In the genomic region with DNA sequence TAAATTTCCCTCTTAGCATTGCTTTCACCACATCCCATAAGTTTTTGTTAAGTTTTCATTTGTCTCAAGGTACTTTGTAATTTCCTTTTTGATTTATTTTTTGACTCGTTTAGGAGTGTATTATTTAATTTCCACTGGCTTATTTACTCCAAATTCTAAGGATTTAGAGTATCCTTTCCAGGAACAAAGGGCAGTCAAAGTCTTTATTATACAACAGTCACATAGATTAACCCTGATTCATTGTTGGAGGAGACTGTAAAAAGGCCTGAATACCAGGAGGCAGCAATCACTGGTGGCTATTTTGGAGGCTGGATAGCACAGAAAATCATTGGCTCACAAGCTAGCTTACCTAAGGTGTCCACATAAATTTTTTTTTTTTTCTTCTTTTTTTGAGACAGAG, we compare ENCODE assay signal across 26 cellular contexts. TPM values are rescaled to one million over a fixed set of nuclear protein-coding genes. Genes with fewer than 3 reads are reported as not detected.
A peak's percentile ranks its signal among the peaks of the same experiment; 100 is the strongest.
DNase-seq lines count a peak whose midpoint lies in the region; ATAC-seq and TF ChIP-seq lines count a peak whose summit lies in the region.
"Had no signal": no experiment of that assay in that cellular context is flagged by ENCODE, and none has a peak within 500 bp of the region (broad histone marks: within the 10 kb centered on the region; RNA-seq: fewer than 3 reads in every experiment).

No MANE protein-coding gene starts in this region.

- no peak overlapping the region for H3K4me3 ChIP-seq in lower leg skin (ENCODE audit: low read depth, poor library complexity, severe bottlenecking)
- H3K4me3 ChIP-seq: hepatocyte, thoracic aorta had no signal

- H3K9me3 Mint-ChIP-seq in CD14-positive monocyte (no peaks in the 10 kb centered on the region), activated B cell treated with CpG ODN at 0.5 μM for 24 hours (no peaks in the 10 kb centered on the region)
- H3K9me3 Mint-ChIP-seq: CD4-positive, CD25-positive, alpha-beta regulatory T cell; naive thymus-derived CD8-positive, alpha-beta T cell had no signal

- TF ChIP-seq CTCF in CD14-positive monocyte (IDR thresholded peaks at IDR 0.05) (no peak), activated B cell treated with CpG ODN at 0.5 μM for 24 hours (IDR thresholded peaks at IDR 0.05) (no peak), lower leg skin (IDR thresholded peaks at IDR 0.05) (no peak)

- H3K4me3 Mint-ChIP-seq in CD14-positive monocyte: no peak overlapping the region
- no peak overlapping the region for H3K4me3 Mint-ChIP-seq in activated B cell treated with CpG ODN at 0.5 μM for 24 hours
- H3K4me3 Mint-ChIP-seq: CD4-positive, CD25-positive, alpha-beta regulatory T cell; naive thymus-derived CD8-positive, alpha-beta T cell had no signal

- 52 to 63% methylated on average over 1 of the region's 1 CpG for WGBS in lower leg skin, 2 donors

- H3K4me1 Mint-ChIP-seq in CD14-positive monocyte (peaks cover 25% of the 10 kb centered on the region), activated B cell treated with CpG ODN at 0.5 μM for 24 hours (peaks cover 34% of the 10 kb centered on the region)

- ATAC-seq in activated B cell treated with CpG ODN at 0.5 μM for 24 hours (ENCODE audit: low read depth) (no peak), HG02610 (IDR thresholded peaks at IDR 0.05; ENCODE audit: unreplicated experiment) (no peak)
- ATAC-seq: esophagus mucosa; left colon; naive thymus-derived CD8-positive, alpha-beta T cell had no signal

- DNase-seq in AG08395 (ENCODE audit: low spot score) (peak; percentile 10), CD14-positive monocyte (ENCODE audit: low spot score) (no peak), activated B cell treated with CpG ODN at 0.5 μM for 24 hours (no peak), myocyte (ENCODE audit: low read depth) (peak; percentile 18), SIG-M5 (lab: John Stamatoyannopoulos, UW) (no peak), lower leg skin (ENCODE audit: low spot score in 2 of 2) (no peak)
- DNase-seq: activated CD4-positive, CD25-positive, alpha-beta regulatory T cell treated with anti-CD3 and anti-CD28 coated beads, Interleukin-2, amount 50 U/mL, for 72 hours; brain microvascular endothelial cell; CD4-positive, CD25-positive, alpha-beta regulatory T cell; effector memory CD4-positive, alpha-beta T cell; foreskin melanocyte; left colon; mesenchymal stem cell; naive thymus-derived CD8-positive, alpha-beta T cell; NCI-H1436 treated with DMSO at 0.1 percent for 48 hours; NCI-H2107; NCI-H446 treated with DMSO at 0.1 percent for 48 hours; OCI-M1; retina; Right ventricle myocardium superior; stimulated activated CD4-positive, alpha-beta T cell treated with anti-CD3 and anti-CD28 coated beads, Interleukin-2, amount 100 ng/mL, for 48 hours; stimulated activated naive CD4-positive, alpha-beta T cell had no signal

- POLR2A ChIA-PET in activated B cell treated with CpG ODN at 0.5 μM for 24 hours (lab: Charles Lee): interaction anchor here (1.1 to 2.3 kb wide), 3 partner anchors 9 to 40 kb away, joined by 4 to 21 read pairs (median 6); partner anchors contain the start of genes NUSAP1 and OIP5

- CTCF ChIA-PET in activated B cell treated with CpG ODN at 0.5 μM for 24 hours (lab: Charles Lee): interaction anchor here (0.6 kb wide), 1 partner anchor 62 kb away, joined by 3 read pairs; the partner anchor contains the start of gene EXD1

- H3K27ac Mint-ChIP-seq in CD14-positive monocyte (peak overlapping the region; percentile 92 to 98 (median 97)), activated B cell treated with CpG ODN at 0.5 μM for 24 hours (peak overlapping the region; percentile 89)

- no peak for TF ChIP-seq POLR2A in lower leg skin (IDR thresholded peaks at IDR 0.05)

- intact Hi-C loops in CD14-positive monocyte (cut with micrococcal nuclease) (loop anchor here (5.0 kb wide), 2 partner anchors 35 to 40 kb away; partner anchors contain the start of genes NUSAP1 (in 1 of the 2) and OIP5 (in 1 of the 2)), activated B cell treated with CpG ODN at 0.5 μM for 24 hours (cut with micrococcal nuclease) (no loop called here), lower leg skin (cut with DNase I; ENCODE audit: low total_unique reads) (no loop called here)

- H3K27me3 Mint-ChIP-seq in CD14-positive monocyte (ENCODE audit: low read depth in 3 of 3): peaks cover 0 to 2% (median 0%) of the 10 kb centered on the region in 3 donors
- no peaks in the 10 kb centered on the region for H3K27me3 Mint-ChIP-seq in activated B cell treated with CpG ODN at 0.5 μM for 24 hours
- H3K27me3 Mint-ChIP-seq: CD4-positive, CD25-positive, alpha-beta regulatory T cell; naive thymus-derived CD8-positive, alpha-beta T cell had no signal

- H3K36me3 Mint-ChIP-seq in CD14-positive monocyte (peaks cover 25 to 46% of the 10 kb centered on the region in 2 donors), activated B cell treated with CpG ODN at 0.5 μM for 24 hours (ENCODE audit: low read depth) (peaks cover 28% of the 10 kb centered on the region)

RNA-seq across cellular contexts. Expression of gene OIP5, which starts 39.9 kb away (rescaled TPM):
- polyA plus RNA-seq in CD14-positive monocyte: under 1 TPM; 0.22 to 0.28 TPM
- total RNA-seq in activated B cell treated with CpG ODN at 0.5 μM for 24 hours (0.62 and 1.4 TPM in 2 replicates), myocyte (0.78 TPM in 1 of 2 replicates, not detected in the other), lower leg skin (1 to 10 TPM in 3 of 4 donors, under 1 TPM in 1; 0.76 to 1.9 (median 1.5) TPM)
- 0.61 TPM for polyA plus RNA-seq in myocyte (2012)
- total RNA-seq: Right ventricle myocardium superior, thoracic aorta had no signal

RNA-seq across cellular contexts. Expression of gene NUSAP1, which starts 40.2 kb away (rescaled TPM):
- polyA plus RNA-seq in CD14-positive monocyte: 1 to 10 TPM; 2.4 to 3.5 TPM
- total RNA-seq in activated B cell treated with CpG ODN at 0.5 μM for 24 hours (13.5 and 14.4 TPM in 2 replicates), myocyte (6.6 and 11.3 TPM in 2 replicates), lower leg skin (10 to 100 TPM in 2 of 4 donors, 1 to 10 TPM in 2; 3.2 to 17.4 (median 12.0) TPM)
- polyA plus RNA-seq in myocyte (2012): 0.49 TPM

Comparison
In these comparisons a context has a peak if more than half of its experiments do, and no peak if none do; other contexts are left out.
1. DNase-seq: peak in AG08395 (single experiment) and myocyte (single experiment); none in CD14-positive monocyte (single experiment), activated B cell treated with CpG ODN at 0.5 μM for 24 hours (single experiment), SIG-M5 (single experiment) and lower leg skin (0 of 2).
2. intact Hi-C loops: an anchor here in CD14-positive monocyte (5.0 kb wide); none called in activated B cell treated with CpG ODN at 0.5 μM for 24 hours and lower leg skin.